In the genomic region with DNA sequence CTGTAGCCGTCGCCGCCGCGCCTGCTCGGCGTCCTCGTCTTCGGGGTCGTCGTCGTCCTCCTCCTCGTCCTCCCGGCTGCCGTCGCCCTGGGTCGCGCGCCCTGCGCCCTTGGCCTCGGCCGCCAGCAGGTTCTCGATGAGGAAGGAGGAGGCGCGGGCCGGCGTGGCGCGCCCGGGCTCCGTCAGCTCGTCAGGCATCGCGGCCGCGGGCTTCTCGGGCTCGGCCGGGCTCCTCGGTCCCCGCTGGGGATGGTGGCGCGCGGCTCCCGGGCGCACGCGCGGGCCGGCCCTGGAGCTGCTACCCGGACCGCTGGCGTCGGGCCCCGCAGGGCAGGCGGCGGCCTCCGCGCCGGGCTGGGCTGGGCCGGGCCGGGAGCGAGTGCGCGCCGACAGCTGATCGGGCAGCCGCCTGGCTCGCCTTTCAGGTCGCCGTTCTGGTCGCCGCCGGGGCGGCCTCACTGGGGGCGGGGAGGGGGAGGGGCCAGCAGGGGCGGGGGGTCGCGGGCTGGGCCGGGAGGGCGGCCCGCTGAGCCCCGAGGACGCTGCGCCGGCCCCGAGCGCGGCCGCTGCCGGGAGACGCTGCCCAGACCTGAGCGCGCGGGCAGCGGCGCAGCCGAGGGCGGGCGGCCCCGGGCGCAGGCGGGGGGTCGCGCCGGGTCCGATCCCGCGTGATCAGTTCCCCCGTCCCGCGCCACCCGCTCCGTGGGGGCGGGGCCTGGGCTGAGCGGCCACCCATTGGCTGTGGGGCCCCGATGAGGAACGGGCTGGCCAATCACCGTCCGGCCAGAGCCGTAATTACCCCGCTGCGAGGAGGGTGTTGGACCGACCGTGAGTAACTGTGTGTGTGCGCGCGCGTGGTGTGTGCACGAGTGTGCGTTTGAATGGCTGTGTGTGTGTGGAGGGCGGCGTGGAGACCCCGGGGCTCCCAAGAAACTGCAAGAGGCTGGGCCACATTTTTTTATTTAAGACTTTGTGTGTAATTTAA, we compare ENCODE assay signal across 15 cellular contexts. TPM values are rescaled to one million over a fixed set of nuclear protein-coding genes. Genes with fewer than 3 reads are reported as not detected.
DNase-seq lines count a peak whose midpoint lies in the region; ATAC-seq, FAIRE-seq and TF ChIP-seq lines count a peak whose summit lies in the region.
"Had no signal": no experiment of that assay in that cellular context is flagged by ENCODE, and none has a peak within 500 bp of the region (broad histone marks: within the 10 kb centered on the region; RNA-seq: fewer than 3 reads in every experiment).

A gene (minus strand): TSS at position 423 of the 985 bp plus-strand sequence. CDS start 225 bp downstream, at position 198.

- peak within 1 kb of the TSS; percentile 77 for H3K4me2 ChIP-seq in A549

- TF ChIP-seq POLR2A in A549 (IDR thresholded peaks at IDR 0.05; ENCODE audit: low read length): no peak

- peaks cover 43 to 58% of the 10 kb centered on the region in 2 donors for H3K27me3 Mint-ChIP-seq in CD8-positive, alpha-beta memory T cell

- H3K36me3 Mint-ChIP-seq in CD8-positive, alpha-beta memory T cell: no peaks in the 10 kb centered on the region
- H3K36me3 Mint-ChIP-seq: CD8-positive, alpha-beta T cell had no signal

- WGBS in A549 (ENCODE audit: missing lambda C conversion rate): 3% methylated on average over 13 of the region's 134 CpGs

- H3K27ac ChIP-seq in A549: peak within 1 kb of the TSS in 1 of 2 experiments; percentile 55; a peak in 1 of 6 replicates
- H3K27ac ChIP-seq in CD8-positive, alpha-beta memory T cell (ENCODE audit: low read depth, low read length): no peak within 1 kb of the TSS
- H3K27ac ChIP-seq: ascending aorta, gastrocnemius medialis, pancreas had no signal

- H3K4me3 Mint-ChIP-seq in CD8-positive, alpha-beta memory T cell: no peak within 1 kb of the TSS
- H3K4me3 Mint-ChIP-seq: CD8-positive, alpha-beta T cell; HFFc6 had no signal

- TF ChIP-seq EP300 in A549 (IDR thresholded peaks at IDR 0.05): no peak

- peaks cover 72% of the 10 kb centered on the region for H3K27me3 ChIP-seq in HAP-1 (ENCODE audit: low read depth)
- H3K27me3 ChIP-seq in CD8-positive, alpha-beta memory T cell (ENCODE audit: insufficient read depth, low read length, poor library complexity, severe bottlenecking): no peaks in the 10 kb centered on the region

- in situ Hi-C loops in HAP-1 (cut with MboI; ENCODE audit: low sequenced_read_pairs): no loop called here

- H3K9me3 ChIP-seq in A549: no peaks in the 10 kb centered on the region
- no peaks in the 10 kb centered on the region for H3K9me3 ChIP-seq in HAP-1
- H3K9me3 ChIP-seq in CD8-positive, alpha-beta memory T cell (ENCODE audit: low read length): no peaks in the 10 kb centered on the region
- H3K9me3 ChIP-seq: ascending aorta, gastrocnemius medialis, pancreas had no signal

- H3K4me3 ChIP-seq in A549 (peak within 1 kb of the TSS; percentile 45), HAP-1 (no peak within 1 kb of the TSS)
- H3K4me3 ChIP-seq in CD8-positive, alpha-beta memory T cell (ENCODE audit: low read length): no peak within 1 kb of the TSS
- H3K4me3 ChIP-seq: gastrocnemius medialis, pancreas had no signal

- CTCF ChIA-PET in A549 (lab: Yijun Ruan, JAX): no interaction called here
- CTCF ChIA-PET in CD8-positive, alpha-beta memory T cell (lab: Charles Lee): no interaction called here

- DNase-seq in A549 (ENCODE audit: low read depth in 1 of 2, low spot score in 1 of 2) (peak; percentile 37 to 84), HAP-1 (ENCODE audit: low spot score in 2 of 2) (peak; percentile 24 to 62), cerebellum (ENCODE audit: low spot score) (peak; percentile 29), medulla oblongata (ENCODE audit: extremely low spot score) (peak; percentile 50)
- DNase-seq in stimulated activated CD8-positive, alpha-beta memory T cell treated with anti-CD3 and anti-CD28 coated beads, Interleukin-4, amount 100 ng/mL, for 48 hours: no peak
- no peak for DNase-seq in CD8-positive, alpha-beta memory T cell
- DNase-seq: CD8-positive, alpha-beta T cell; gastrocnemius medialis; HFFc6; NCI-H526; pancreas had no signal

- H3K4me1 ChIP-seq in A549 (0 out of 3 replicates have a peak, but pooled peaks cover 3% of the 10 kb centered on the region), HAP-1 (no peaks in the 10 kb centered on the region)
- no peaks in the 10 kb centered on the region for H3K4me1 ChIP-seq in CD8-positive, alpha-beta memory T cell (ENCODE audit: insufficient read depth, low read length)
- H3K4me1 ChIP-seq: ascending aorta, gastrocnemius medialis, pancreas had no signal

- TF ChIP-seq RAD21 in A549 (conservative IDR thresholded peaks at IDR 0.05 in 1 of 2, IDR thresholded peaks at IDR 0.05 in 1 of 2): no peak

- FAIRE-seq in A549 (lab: Jason Lieb, UNC): no peak
- FAIRE-seq: GM18507, pancreas had no signal

- TF ChIP-seq CTCF in A549 (IDR thresholded peaks at IDR 0.05): no peak

- H3K36me3 ChIP-seq in HAP-1 (replicated peaks): no peaks in the 10 kb centered on the region
- no peaks in the 10 kb centered on the region for H3K36me3 ChIP-seq in CD8-positive, alpha-beta memory T cell (ENCODE audit: insufficient read depth, low read length)
- H3K36me3 ChIP-seq: ascending aorta, gastrocnemius medialis, pancreas had no signal

- H3K9me3 Mint-ChIP-seq in CD8-positive, alpha-beta memory T cell: peaks cover 0 to 3% (median 0%) of the 10 kb centered on the region in 5 donors
- H3K9me3 Mint-ChIP-seq: CD8-positive, alpha-beta T cell; HFFc6 had no signal

- ATAC-seq in A549 (peak; percentile 66 to 81; a peak in 5 of 6 replicates), GM21423 (IDR thresholded peaks at IDR 0.05; ENCODE audit: unreplicated experiment) (no peak), GM21619 (IDR thresholded peaks at IDR 0.05; ENCODE audit: unreplicated experiment) (no peak)
- ATAC-seq: CD8-positive, alpha-beta T cell; gastrocnemius medialis had no signal

- no peak within 1 kb of the TSS for H3K27ac Mint-ChIP-seq in CD8-positive, alpha-beta memory T cell
- H3K27ac Mint-ChIP-seq: CD8-positive, alpha-beta T cell; HFFc6 had no signal

- POLR2A ChIA-PET in A549 (lab: Yijun Ruan, JAX): no interaction called here
- POLR2A ChIA-PET in CD8-positive, alpha-beta memory T cell (lab: Charles Lee): no interaction called here

- peaks cover 0 to 5% (median 3%) of the 10 kb centered on the region in 3 donors for H3K4me1 Mint-ChIP-seq in CD8-positive, alpha-beta memory T cell

TF ChIP-seq in A549, 52 proteins besides CTCF, POLR2A, EP300 and RAD21:
- TF ChIP-seq ZSCAN20 (CRISPR knock-in tag; IDR thresholded peaks at IDR 0.05): no peak
- TF ChIP-seq BHLHE40 (IDR thresholded peaks at IDR 0.05; ENCODE audit: low read depth, low read length): no peak

RNA-seq across cellular contexts. Expression of the gene that starts here (rescaled TPM):
- polyA plus RNA-seq in A549 (2011; rRNA removed) (not detected in 2 replicates), A549 (2017; fragmentation: RNase III; extraction: RNeasy Plus Mini Kit Qiagen cat#74134 plus additional on column Dnase treatment) (0.06 to 0.08 TPM in 2 of 3 replicates, not detected in the other)
- polyA plus RNA-seq in A549 (2012; cell fraction: cytosol; rRNA removed): 0.04 and 0.06 TPM in 2 replicates
- 0.06 and 0.07 TPM in 2 replicates for polyA plus RNA-seq in A549 (2012; cell fraction: nucleus; rRNA removed)
- polyA minus RNA-seq in A549 (2011; rRNA and poly(A)+ RNA removed): not detected in 2 replicates
- total RNA-seq in cerebellum: 0.18 TPM
- not detected for total RNA-seq in CD8-positive, alpha-beta memory T cell
- not detected for polyA plus RNA-seq in CD8-positive, alpha-beta memory T cell
- total RNA-seq: ascending aorta; CD8-positive, alpha-beta T cell; gastrocnemius medialis; HFFc6; pancreas had no signal
- polyA plus RNA-seq: pancreas had no signal

Comparison
In these comparisons a context has a peak if more than half of its experiments do, and no peak if none do; other contexts are left out.
1. Peak in DNase-seq, ATAC-seq, H3K4me3 ChIP-seq and H3K4me2 ChIP-seq in A549; RNA of the gene not detected or under 1 TPM.
2. Peak in DNase-seq in cerebellum; RNA of the gene not detected or under 1 TPM.
3. DNase-seq: peak in HAP-1 (2 of 2) and medulla oblongata (single experiment); none in stimulated activated CD8-positive, alpha-beta memory T cell treated with anti-CD3 and anti-CD28 coated beads, Interleukin-4, amount 100 ng/mL, for 48 hours (single experiment) and CD8-positive, alpha-beta memory T cell (0 of 5).